16 cellular contexts compared by ENCODE assay signal in the genomic region with DNA sequence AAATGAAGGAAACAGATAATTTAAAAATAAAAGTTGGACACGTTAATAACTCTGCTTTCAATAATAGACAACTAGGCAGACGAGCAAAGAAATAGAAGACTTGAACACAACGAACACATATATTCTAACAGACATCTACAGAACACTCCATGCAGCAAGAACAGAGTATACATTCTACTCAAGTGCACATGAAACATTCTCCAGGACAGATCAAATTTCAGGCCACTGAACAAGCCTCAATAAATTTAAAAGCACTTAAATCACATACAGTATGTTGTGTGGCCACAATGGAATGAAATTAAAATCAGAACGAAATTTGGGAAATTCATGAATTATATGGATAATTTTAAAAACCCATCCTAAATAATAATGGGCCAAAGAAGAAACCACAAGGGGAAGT. TPM values are rescaled to one million over a fixed set of nuclear protein-coding genes. Genes with fewer than 3 reads are reported as not detected.
DNase-seq lines count a peak whose midpoint lies in the region; ATAC-seq, FAIRE-seq and TF ChIP-seq lines count a peak whose summit lies in the region.
"Had no signal": no experiment of that assay in that cellular context is flagged by ENCODE, and none has a peak within 500 bp of the region (broad histone marks: within the 10 kb centered on the region; RNA-seq: fewer than 3 reads in every experiment).

No MANE protein-coding gene starts in this region.

- no peaks in the 10 kb centered on the region for H3K9me3 ChIP-seq in heart right ventricle
- H3K9me3 ChIP-seq: HAP-1 had no signal

- peaks cover 0 to 63% (median 4%) of the 10 kb centered on the region in 9 donors for H3K36me3 ChIP-seq in heart right ventricle

- H3K27ac ChIP-seq in heart right ventricle, result no peak overlapping the region

- intact Hi-C loops in natural killer cell (cut with micrococcal nuclease), result no loop called here
- intact Hi-C loops in heart right ventricle (cut with DNase I), result no loop called here

- H3K36me3 Mint-ChIP-seq in natural killer cell treated with Interleukin-12 subunit alpha and Interleukin-12 subunit beta and Interleukin-15 and Interleukin-18, amount 100 ng/mL, for 72 hours, result peaks cover 27% of the 10 kb centered on the region
- no peaks in the 10 kb centered on the region for H3K36me3 Mint-ChIP-seq in natural killer cell

- peak overlapping the region; percentile 37 to 60 for H3K27ac Mint-ChIP-seq in natural killer cell treated with Interleukin-12 subunit alpha and Interleukin-12 subunit beta and Interleukin-15 and Interleukin-18, amount 100 ng/mL, for 72 hours
- peak overlapping the region in 1 of 2 donors; percentile 21 for H3K27ac Mint-ChIP-seq in natural killer cell
- H3K27ac Mint-ChIP-seq: B cell; CD4-positive, alpha-beta T cell had no signal

- H3K9me3 Mint-ChIP-seq in natural killer cell treated with Interleukin-12 subunit alpha and Interleukin-12 subunit beta and Interleukin-15 and Interleukin-18, amount 100 ng/mL, for 72 hours, result peaks cover 4% of the 10 kb centered on the region
- no peaks in the 10 kb centered on the region for H3K9me3 Mint-ChIP-seq in natural killer cell
- H3K9me3 Mint-ChIP-seq: CD4-positive, alpha-beta T cell had no signal

- TF ChIP-seq CTCF in natural killer cell (IDR thresholded peaks at IDR 0.05), result no peak
- no peak for TF ChIP-seq CTCF in heart right ventricle (IDR thresholded peaks at IDR 0.05)

- no peaks in the 10 kb centered on the region for H3K27me3 Mint-ChIP-seq in natural killer cell treated with Interleukin-12 subunit alpha and Interleukin-12 subunit beta and Interleukin-15 and Interleukin-18, amount 100 ng/mL, for 72 hours
- no peaks in the 10 kb centered on the region for H3K27me3 Mint-ChIP-seq in natural killer cell (ENCODE audit: low read depth in 2 of 2)
- H3K27me3 Mint-ChIP-seq: B cell; CD4-positive, alpha-beta T cell had no signal

- no peak overlapping the region for H3K4me3 Mint-ChIP-seq in natural killer cell treated with Interleukin-12 subunit alpha and Interleukin-12 subunit beta and Interleukin-15 and Interleukin-18, amount 100 ng/mL, for 72 hours
- no peak overlapping the region for H3K4me3 Mint-ChIP-seq in natural killer cell
- H3K4me3 Mint-ChIP-seq: B cell; CD4-positive, alpha-beta T cell had no signal

- ATAC-seq in natural killer cell treated with Interleukin-12 subunit alpha and Interleukin-12 subunit beta and Interleukin-15 and Interleukin-18, amount 100 ng/mL, for 72 hours, result no peak
- no peak for ATAC-seq in natural killer cell
- no peak for ATAC-seq in heart right ventricle

- H3K4me1 Mint-ChIP-seq in natural killer cell treated with Interleukin-12 subunit alpha and Interleukin-12 subunit beta and Interleukin-15 and Interleukin-18, amount 100 ng/mL, for 72 hours (ENCODE audit: low read depth in 2 of 2), result peaks cover 69 to 77% of the 10 kb centered on the region in 2 donors
- peaks cover 62 to 65% of the 10 kb centered on the region in 2 donors for H3K4me1 Mint-ChIP-seq in natural killer cell

- DNase-seq in NCI-H2171 treated with DMSO at 0.1 percent for 48 hours (lab: John Stamatoyannopoulos, UW) (peak; percentile 46), NCI-H2171 (lab: John Stamatoyannopoulos, UW) (no peak), natural killer cell (no peak), SK-N-DZ (ENCODE audit: low spot score) (peak; percentile 24), urothelium cell line (ENCODE audit: low spot score) (no peak), heart right ventricle (no peak), nucleus accumbens (lab: John Stamatoyannopoulos, UW) (no peak)
- no peak for DNase-seq in natural killer cell treated with Interleukin-12 subunit alpha and Interleukin-12 subunit beta and Interleukin-15 and Interleukin-18, amount 100 ng/mL, for 72 hours (ENCODE audit: low spot score)
- DNase-seq: C1 segment of cervical spinal cord; Calu3; CD4-positive, alpha-beta T cell; DMS 273 treated with DMSO at 0.1 percent for 48 hours had no signal

- FAIRE-seq in urothelium cell line (lab: Jason Lieb, UNC), result no peak
- FAIRE-seq: H1, HTR-8/SVneo had no signal

- 76 to 81% methylated on average over 4 of the region's 4 CpGs for WGBS in heart right ventricle, 2 donors

- H3K27me3 ChIP-seq in heart right ventricle, result no peaks in the 10 kb centered on the region

- H3K4me3 ChIP-seq in heart right ventricle, result no peak overlapping the region
- H3K4me3 ChIP-seq: HAP-1 had no signal

- peaks cover 0 to 32% (median 19%) of the 10 kb centered on the region in 9 donors for H3K4me1 ChIP-seq in heart right ventricle

RNA-seq across cellular contexts. Expression of gene TRPC4AP, which starts 34.4 kb away (rescaled TPM):
- 10 to 100 TPM; 62.8 to 86.4 TPM for total RNA-seq in natural killer cell treated with Interleukin-12 subunit alpha and Interleukin-12 subunit beta and Interleukin-15 and Interleukin-18, amount 100 ng/mL, for 72 hours
- total RNA-seq in natural killer cell (10 to 100 TPM; 72.3 to 79.0 (median 74.4) TPM), heart right ventricle (10 to 100 TPM; 32.2 to 46.4 (median 38.5) TPM)
- 76.9 and 82.4 TPM in 2 replicates for polyA plus RNA-seq in SK-N-DZ (2014; cell fraction: cytosol; rRNA removed)
- 147 and 165 TPM in 2 replicates for polyA plus RNA-seq in SK-N-DZ (2014; cell fraction: nucleus; rRNA removed)
- 10 to 100 TPM; 26.2 to 32.7 TPM for polyA plus RNA-seq in heart right ventricle

Comparison
In these comparisons a context has a peak if more than half of its experiments do, and no peak if none do; other contexts are left out.
1. DNase-seq: peak in NCI-H2171 treated with DMSO at 0.1 percent for 48 hours (single experiment) and SK-N-DZ (single experiment); none in NCI-H2171 (single experiment), natural killer cell treated with Interleukin-12 subunit alpha and Interleukin-12 subunit beta and Interleukin-15 and Interleukin-18, amount 100 ng/mL, for 72 hours (single experiment), natural killer cell (single experiment), urothelium cell line (single experiment), heart right ventricle (0 of 2) and nucleus accumbens (0 of 56).